ENCODE assay signal across 1 cellular context in genomic region chr17:81723651-81724209, GRCh38.
TF ChIP-seq lines count a peak whose summit lies in the region.

No MANE protein-coding gene starts in this region.

TF ChIP-seq in SK-N-SH, 30 proteins besides CTCF, POLR2A, EP300 and RAD21:
- TF ChIP-seq USF2 (IDR thresholded peaks at IDR 0.05; ENCODE audit: borderline replicate concordance, low read depth, low read length) (no peak), POLR2AphosphoS5 (IDR thresholded peaks at IDR 0.05; ENCODE audit: low read depth, low read length) (no peak; the same call in 1 of the 2 replicates), JUND (IDR thresholded peaks at IDR 0.05) (no peak), PBX3 (IDR thresholded peaks at IDR 0.05) (no peak; the same call in 1 of the 2 replicates), GATA2 (CRISPR knock-in tag; IDR thresholded peaks at IDR 0.05) (no peak)
